In genomic region chr6:89008299-89008698, GRCh38 we compare ENCODE assay signal across 1 cellular context.
TF ChIP-seq lines count a peak whose summit lies in the region.

No MANE protein-coding gene starts in this region.

TF ChIP-seq in K562, 482 proteins besides CTCF, POLR2A, EP300 and RAD21:
- TF ChIP-seq HOMEZ (CRISPR knock-in tag; IDR thresholded peaks at IDR 0.05) (no peak), MTA3 (IDR thresholded peaks at IDR 0.05; ENCODE audit: borderline replicate concordance) (no peak), BCLAF1 (IDR thresholded peaks at IDR 0.05; ENCODE audit: borderline replicate concordance in 1 of 2, control insufficient read depth in 1 of 2, low read depth in 2 of 2, low read length in 1 of 2) (no peak), ZNF280A (IDR thresholded peaks at IDR 0.05; ENCODE audit: low read depth, partially characterized antibody) (no peak), L3MBTL2 (IDR thresholded peaks at IDR 0.05) (no peak), ZNF384 (IDR thresholded peaks at IDR 0.05; ENCODE audit: low read depth, low read length) (no peak), ZBTB1 (CRISPR knock-in tag; IDR thresholded peaks at IDR 0.05; ENCODE audit: borderline replicate concordance, low read depth) (no peak), TEAD2 (tag; IDR thresholded peaks at IDR 0.05) (no peak), KAT2B (IDR thresholded peaks at IDR 0.05; ENCODE audit: low read depth, low read length) (no peak), ZSCAN32 (CRISPR knock-in tag; IDR thresholded peaks at IDR 0.05) (no peak), GMEB1 (CRISPR knock-in tag; IDR thresholded peaks at IDR 0.05) (no peak), SMAD1 (IDR thresholded peaks at IDR 0.05; ENCODE audit: low read depth, low read length, partially characterized antibody) (no peak), ZNF121 (CRISPR knock-in tag; conservative IDR thresholded peaks at IDR 0.05) (no peak), KDM1A (IDR thresholded peaks at IDR 0.05) (no peak), E2F6 (IDR thresholded peaks at IDR 0.05; ENCODE audit: borderline replicate concordance in 1 of 2, extremely low read depth in 1 of 2, insufficient read depth in 1 of 2, insufficient read length in 1 of 2, low read depth in 1 of 2, low read length in 1 of 2, poor library complexity in 1 of 2, severe bottlenecking in 1 of 2) (no peak), MTA2 (IDR thresholded peaks at IDR 0.05; ENCODE audit: low read depth) (no peak), MAFK (IDR thresholded peaks at IDR 0.05; ENCODE audit: low read length) (no peak)
